8 cellular contexts compared by ENCODE assay signal in genomic region chr1:114780344-114781226, GRCh38. TPM values are rescaled to one million over a fixed set of nuclear protein-coding genes. Genes with fewer than 3 reads are reported as not detected.
DNase-seq lines count a peak whose midpoint lies in the region; ATAC-seq and TF ChIP-seq lines count a peak whose summit lies in the region.

TSS of gene SIKE1 (minus strand) at chr1:114780685. CDS start at chr1:114780607, 78 bp downstream.

- H3K4me3 Mint-ChIP-seq in T-helper 1 cell treated with Interleukin-12 subunit alpha and Interleukin-12 subunit beta and Interleukin-4 antibody, amounts not matched to agents 30 μg/mL and 1 μg/mL, for 36 hours: peak within 1 kb of the TSS; percentile 100

- H3K36me3 ChIP-seq in prostate gland (no peaks in the 10 kb centered on the region), urinary bladder (ENCODE audit: insufficient read depth) (peaks cover 2% of the 10 kb centered on the region)

- H3K27me3 ChIP-seq in prostate gland (replicated peaks; ENCODE audit: insufficient read depth): no peaks in the 10 kb centered on the region

- H3K4me1 ChIP-seq in prostate gland (replicated peaks): no peaks in the 10 kb centered on the region
- H3K4me1 ChIP-seq in urinary bladder (ENCODE audit: insufficient read depth): no peaks in the 10 kb centered on the region

- TF ChIP-seq POLR2A in GM15510 (IDR thresholded peaks at IDR 0.05; ENCODE audit: borderline replicate concordance, extremely low read depth, insufficient read length) (peak; percentile 97), prostate gland (IDR thresholded peaks at IDR 0.05) (peak; percentile 72)

- DNase-seq in NCI-H1694 (lab: John Stamatoyannopoulos, UW) (peak; percentile 95), amygdala (lab: John Stamatoyannopoulos, UW) (peak; percentile 35 to 95 (median 84)), left ventricle myocardium superior (peak; percentile 93), prostate gland (ENCODE audit: low spot score) (peak; percentile 88)

- intact Hi-C loops in left ventricle myocardium superior (cut with micrococcal nuclease) (no loop called here), prostate gland (cut with DNase I) (no loop called here)

- no peaks in the 10 kb centered on the region for H3K9me3 ChIP-seq in prostate gland

- H3K27me3 Mint-ChIP-seq in T-helper 1 cell treated with Interleukin-12 subunit alpha and Interleukin-12 subunit beta and Interleukin-4 antibody, amounts not matched to agents 30 μg/mL and 1 μg/mL, for 36 hours (ENCODE audit: low read depth): peaks cover 16% of the 10 kb centered on the region

- TF ChIP-seq CTCF in prostate gland (IDR thresholded peaks at IDR 0.05): peak in 1 of 4 experiments; percentile 14

- H3K27ac ChIP-seq in prostate gland (peak within 1 kb of the TSS; percentile 81 to 90), urinary bladder (ENCODE audit: low read depth) (peak within 1 kb of the TSS; percentile 87)

- WGBS in prostate gland: 20% methylated on average over 52 of the region's 53 CpGs
- 16% methylated on average over 53 of the region's 53 CpGs for WGBS in urinary bladder

- H3K27ac Mint-ChIP-seq in T-helper 1 cell treated with Interleukin-12 subunit alpha and Interleukin-12 subunit beta and Interleukin-4 antibody, amounts not matched to agents 30 μg/mL and 1 μg/mL, for 36 hours: peak within 1 kb of the TSS; percentile 100

- H3K9me3 Mint-ChIP-seq in T-helper 1 cell treated with Interleukin-12 subunit alpha and Interleukin-12 subunit beta and Interleukin-4 antibody, amounts not matched to agents 30 μg/mL and 1 μg/mL, for 36 hours: no peaks in the 10 kb centered on the region

- H3K4me3 ChIP-seq in prostate gland (peak within 1 kb of the TSS; percentile 71 to 74), urinary bladder (ENCODE audit: low read depth, low read length) (peak within 1 kb of the TSS; percentile 80)

- H3K36me3 Mint-ChIP-seq in T-helper 1 cell treated with Interleukin-12 subunit alpha and Interleukin-12 subunit beta and Interleukin-4 antibody, amounts not matched to agents 30 μg/mL and 1 μg/mL, for 36 hours (ENCODE audit: low read depth): peaks cover 32% of the 10 kb centered on the region

- ATAC-seq in HG02885 (IDR thresholded peaks at IDR 0.05; ENCODE audit: poor library complexity, unreplicated experiment) (peak; percentile 99), left ventricle myocardium superior (peak; percentile 99)

- peaks cover 21% of the 10 kb centered on the region for H3K4me1 Mint-ChIP-seq in T-helper 1 cell treated with Interleukin-12 subunit alpha and Interleukin-12 subunit beta and Interleukin-4 antibody, amounts not matched to agents 30 μg/mL and 1 μg/mL, for 36 hours (ENCODE audit: low read depth)

RNA-seq across cellular contexts. Expression of gene SIKE1, which starts in this region (rescaled TPM):
- total RNA-seq in left ventricle myocardium superior (29.3 TPM), prostate gland (10 to 100 TPM; 21.9 to 33.7 TPM), urinary bladder (104 TPM)
- 23.5 TPM for polyA plus RNA-seq in urinary bladder

Comparison
In these comparisons a context has a peak if more than half of its experiments do, and no peak if none do; other contexts are left out.
1. Peak in every context shown above with its lines: DNase-seq, ATAC-seq, H3K4me3 ChIP-seq and H3K27ac ChIP-seq.